21 cellular contexts compared by ENCODE assay signal in the genomic region with DNA sequence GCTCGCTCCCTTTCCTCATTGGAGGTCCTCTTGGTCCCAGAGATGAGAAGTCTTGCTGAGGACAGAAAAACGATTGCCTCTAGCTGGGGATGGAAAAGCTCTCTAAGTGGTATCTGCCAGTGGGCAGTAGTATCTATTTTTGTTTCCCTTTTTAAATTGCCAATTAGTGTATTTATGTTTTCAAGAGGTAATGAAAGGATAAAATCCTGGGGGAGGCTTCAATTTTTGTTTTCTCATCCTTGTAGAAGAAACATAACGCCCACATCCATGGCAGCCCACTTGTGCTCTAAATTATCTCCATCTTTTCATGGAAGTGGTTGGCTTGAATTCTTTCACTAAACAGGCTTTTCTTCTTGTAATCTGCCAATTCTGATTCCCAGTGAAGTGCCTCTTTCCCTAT. TPM values are rescaled to one million over a fixed set of nuclear protein-coding genes. Genes with fewer than 3 reads are reported as not detected.
"Had no signal": no experiment of that assay in that cellular context is flagged by ENCODE, and none has a peak within 500 bp of the region (broad histone marks: within the 10 kb centered on the region; RNA-seq: fewer than 3 reads in every experiment).

No MANE protein-coding gene starts in this region.

- ATAC-seq: left cardiac atrium; left lobe of liver; naive thymus-derived CD8-positive, alpha-beta T cell; right lobe of liver; stimulated activated memory B cell treated with anti-CD40 and anti-IgM and Interleukin-4, amounts not matched to agents 10 μg/mL and 1 μg/mL and 100 μg/mL, for 72 hours; stimulated activated naive CD8-positive, alpha-beta T cell treated with anti-CD3 and anti-CD28 coated beads, Interleukin-15, amount 100 ng/mL, for 72 hours had no signal

- H3K4me3 ChIP-seq: psoas muscle, right lobe of liver, smooth muscle cell, tibial nerve, uterus had no signal

- H3K4me1 ChIP-seq: parathyroid adenoma, psoas muscle, right lobe of liver, tibial nerve, uterus had no signal

- H3K9me3 ChIP-seq: psoas muscle, right lobe of liver, tibial nerve, uterus had no signal

- H3K27me3 ChIP-seq: right lobe of liver, tibial nerve, uterus had no signal

- H3K27ac ChIP-seq: parathyroid adenoma, psoas muscle, right lobe of liver, tibial nerve had no signal

- H3K36me3 ChIP-seq: right lobe of liver, uterus had no signal

- DNase-seq: hippocampal formation; kidney glomerular epithelial cell; left cardiac atrium; mesenchymal stem cell; naive thymus-derived CD8-positive, alpha-beta T cell; nucleus accumbens; psoas muscle; right lobe of liver; stimulated activated CD4-positive, alpha-beta T cell treated with anti-CD3 and anti-CD28 coated beads, Interleukin-1b, Interleukin-23, amount 100 ng/mL, for 48 hours; stimulated activated CD4-positive, alpha-beta T cell treated with anti-CD3 and anti-CD28 coated beads, Interleukin-2, amount 100 ng/mL, for 48 hours; stimulated activated CD4-positive, alpha-beta T cell treated with anti-CD3 and anti-CD28 coated beads, Interleukin-4, amount 100 ng/mL, for 4 hours; stimulated activated CD8-positive, alpha-beta memory T cell treated with anti-CD3 and anti-CD28 coated beads, Interleukin-4, amount 100 ng/mL, for 48 hours; stimulated activated naive CD4-positive, alpha-beta T cell treated with Interleukin-2 at 50 U/mL for 16 hours; stimulated activated naive CD8-positive, alpha-beta T cell treated with anti-CD3 and anti-CD28 coated beads, Interleukin-15, amount 100 ng/mL, for 72 hours; substantia nigra; uterus had no signal

RNA-seq across cellular contexts. Expression of a gene that starts 14.3 kb away (rescaled TPM):
- total RNA-seq: naive thymus-derived CD8-positive, alpha-beta T cell had no signal
- polyA plus RNA-seq: naive thymus-derived CD8-positive, alpha-beta T cell; smooth muscle cell had no signal

RNA-seq across cellular contexts. Expression of a gene that starts 40.8 kb away (rescaled TPM):
- total RNA-seq: naive thymus-derived CD8-positive, alpha-beta T cell had no signal
- polyA plus RNA-seq: naive thymus-derived CD8-positive, alpha-beta T cell had no signal
